Comparison of ENCODE assay signal across 1 cellular context in the genomic region with DNA sequence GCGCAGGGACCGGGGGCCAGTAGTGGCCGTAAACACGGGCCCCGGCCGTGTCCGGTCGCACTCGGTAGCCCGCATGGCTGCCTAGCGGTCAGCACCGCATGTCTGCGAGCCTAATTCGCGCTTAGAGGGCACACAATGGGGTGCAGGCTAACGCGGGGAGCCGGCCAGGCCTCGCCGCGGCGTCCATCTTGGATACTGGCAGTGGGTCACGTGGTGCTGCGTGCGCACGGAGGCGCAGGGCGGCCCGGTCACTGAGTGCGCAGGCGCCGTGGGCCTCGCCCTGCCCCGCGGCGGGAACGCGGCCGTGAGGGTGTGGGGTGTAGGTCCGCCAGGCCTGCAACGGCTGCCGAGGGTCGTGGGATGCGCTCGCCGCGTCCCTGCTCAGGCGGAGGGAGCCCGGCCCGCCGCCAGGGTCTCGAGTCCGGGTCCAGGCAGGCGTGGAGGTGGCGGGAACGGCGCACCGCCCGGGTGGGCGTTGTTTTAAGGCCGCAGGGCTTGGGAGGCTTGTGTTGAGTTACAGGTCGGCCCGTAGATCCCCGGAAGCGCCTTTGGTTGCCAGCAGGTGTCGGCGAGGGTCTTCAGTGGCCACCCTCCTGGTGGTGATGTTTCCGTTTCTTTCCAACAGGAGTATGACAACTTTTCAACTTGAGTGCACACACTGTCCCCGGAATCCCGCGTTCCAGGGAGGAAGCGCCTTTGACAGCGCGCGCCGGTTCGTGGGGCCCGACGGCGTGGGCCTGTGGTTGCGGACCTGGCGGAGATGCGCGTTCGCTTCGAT.
A peak's percentile ranks its signal among the peaks of the same experiment; 100 is the strongest.
TF ChIP-seq lines count a peak whose summit lies in the region.

No MANE protein-coding gene starts in this region.

TF ChIP-seq in GM12878, 131 proteins besides CTCF, POLR2A, EP300 and RAD21 (continued from another document and continues in another):
- TF ChIP-seq, protein P1, sequence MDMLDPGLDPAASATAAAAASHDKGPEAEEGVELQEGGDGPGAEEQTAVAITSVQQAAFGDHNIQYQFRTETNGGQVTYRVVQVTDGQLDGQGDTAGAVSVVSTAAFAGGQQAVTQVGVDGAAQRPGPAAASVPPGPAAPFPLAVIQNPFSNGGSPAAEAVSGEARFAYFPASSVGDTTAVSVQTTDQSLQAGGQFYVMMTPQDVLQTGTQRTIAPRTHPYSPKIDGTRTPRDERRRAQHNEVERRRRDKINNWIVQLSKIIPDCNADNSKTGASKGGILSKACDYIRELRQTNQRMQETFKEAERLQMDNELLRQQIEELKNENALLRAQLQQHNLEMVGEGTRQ (IDR thresholded peaks at IDR 0.05; ENCODE audit: borderline replicate concordance, low read depth, low read length), result peak; percentile 94
- TF ChIP-seq, protein P2, sequence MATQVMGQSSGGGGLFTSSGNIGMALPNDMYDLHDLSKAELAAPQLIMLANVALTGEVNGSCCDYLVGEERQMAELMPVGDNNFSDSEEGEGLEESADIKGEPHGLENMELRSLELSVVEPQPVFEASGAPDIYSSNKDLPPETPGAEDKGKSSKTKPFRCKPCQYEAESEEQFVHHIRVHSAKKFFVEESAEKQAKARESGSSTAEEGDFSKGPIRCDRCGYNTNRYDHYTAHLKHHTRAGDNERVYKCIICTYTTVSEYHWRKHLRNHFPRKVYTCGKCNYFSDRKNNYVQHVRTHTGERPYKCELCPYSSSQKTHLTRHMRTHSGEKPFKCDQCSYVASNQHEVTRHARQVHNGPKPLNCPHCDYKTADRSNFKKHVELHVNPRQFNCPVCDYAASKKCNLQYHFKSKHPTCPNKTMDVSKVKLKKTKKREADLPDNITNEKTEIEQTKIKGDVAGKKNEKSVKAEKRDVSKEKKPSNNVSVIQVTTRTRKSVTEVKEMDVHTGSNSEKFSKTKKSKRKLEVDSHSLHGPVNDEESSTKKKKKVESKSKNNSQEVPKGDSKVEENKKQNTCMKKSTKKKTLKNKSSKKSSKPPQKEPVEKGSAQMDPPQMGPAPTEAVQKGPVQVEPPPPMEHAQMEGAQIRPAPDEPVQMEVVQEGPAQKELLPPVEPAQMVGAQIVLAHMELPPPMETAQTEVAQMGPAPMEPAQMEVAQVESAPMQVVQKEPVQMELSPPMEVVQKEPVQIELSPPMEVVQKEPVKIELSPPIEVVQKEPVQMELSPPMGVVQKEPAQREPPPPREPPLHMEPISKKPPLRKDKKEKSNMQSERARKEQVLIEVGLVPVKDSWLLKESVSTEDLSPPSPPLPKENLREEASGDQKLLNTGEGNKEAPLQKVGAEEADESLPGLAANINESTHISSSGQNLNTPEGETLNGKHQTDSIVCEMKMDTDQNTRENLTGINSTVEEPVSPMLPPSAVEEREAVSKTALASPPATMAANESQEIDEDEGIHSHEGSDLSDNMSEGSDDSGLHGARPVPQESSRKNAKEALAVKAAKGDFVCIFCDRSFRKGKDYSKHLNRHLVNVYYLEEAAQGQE (IDR thresholded peaks at IDR 0.05; ENCODE audit: low read depth, low read length), result no peak
- TF ChIP-seq KLF5 (IDR thresholded peaks at IDR 0.05; ENCODE audit: partially characterized antibody) (peak; percentile 92), SMAD1 (IDR thresholded peaks at IDR 0.05; ENCODE audit: low read depth, partially characterized antibody) (no peak), EED (IDR thresholded peaks at IDR 0.05; ENCODE audit: low read depth) (no peak), PAX5 (IDR thresholded peaks at IDR 0.05; ENCODE audit: borderline replicate concordance, low read depth, low read length) (peak; percentile 62; the same call in 1 of the 2 replicates), SUPT20H (IDR thresholded peaks at IDR 0.05; ENCODE audit: borderline replicate concordance, control insufficient read depth, low read depth, low read length) (no peak), NR2C2 (IDR thresholded peaks at IDR 0.05; ENCODE audit: borderline replicate concordance, control insufficient read depth, insufficient read length, low read depth) (no peak), SP1 (IDR thresholded peaks at IDR 0.05; ENCODE audit: low read depth, low read length) (no peak), TCF12 (IDR thresholded peaks at IDR 0.05; ENCODE audit: low read depth, low read length) (0 out of 2 replicates have a peak, but pooled peaks have one; percentile 3), JUND (IDR thresholded peaks at IDR 0.05; ENCODE audit: low read depth, low read length) (no peak), STAT3 (IDR thresholded peaks at IDR 0.05; ENCODE audit: low read depth, low read length) (no peak), ZZZ3 (IDR thresholded peaks at IDR 0.05; ENCODE audit: control insufficient read depth, insufficient read length, low read depth) (no peak), BHLHE40 (IDR thresholded peaks at IDR 0.05; ENCODE audit: borderline replicate concordance in 1 of 2, low read depth in 2 of 2, low read length in 1 of 2) (peak in 1 of 2 experiments; percentile 74; a peak in 1 of 4 replicates), ZSCAN29 (IDR thresholded peaks at IDR 0.05) (no peak), MEF2A (IDR thresholded peaks at IDR 0.05; ENCODE audit: insufficient read depth, low read depth, low read length) (no peak), WRNIP1 (IDR thresholded peaks at IDR 0.05; ENCODE audit: borderline replicate concordance, low read depth, low read length) (no peak), RCOR1 (conservative IDR thresholded peaks at IDR 0.05; ENCODE audit: low read depth, low read length) (0 out of 2 replicates have a peak, but pooled peaks have one; percentile 82), RBBP5 (conservative IDR thresholded peaks at IDR 0.05) (no peak)
- TF ChIP-seq, protein P3, sequence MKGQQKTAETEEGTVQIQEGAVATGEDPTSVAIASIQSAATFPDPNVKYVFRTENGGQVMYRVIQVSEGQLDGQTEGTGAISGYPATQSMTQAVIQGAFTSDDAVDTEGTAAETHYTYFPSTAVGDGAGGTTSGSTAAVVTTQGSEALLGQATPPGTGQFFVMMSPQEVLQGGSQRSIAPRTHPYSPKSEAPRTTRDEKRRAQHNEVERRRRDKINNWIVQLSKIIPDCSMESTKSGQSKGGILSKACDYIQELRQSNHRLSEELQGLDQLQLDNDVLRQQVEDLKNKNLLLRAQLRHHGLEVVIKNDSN (IDR thresholded peaks at IDR 0.05; ENCODE audit: borderline replicate concordance, extremely low read length, insufficient read depth, low read depth, low read length), result peak; percentile 99
- TF ChIP-seq, protein P4, sequence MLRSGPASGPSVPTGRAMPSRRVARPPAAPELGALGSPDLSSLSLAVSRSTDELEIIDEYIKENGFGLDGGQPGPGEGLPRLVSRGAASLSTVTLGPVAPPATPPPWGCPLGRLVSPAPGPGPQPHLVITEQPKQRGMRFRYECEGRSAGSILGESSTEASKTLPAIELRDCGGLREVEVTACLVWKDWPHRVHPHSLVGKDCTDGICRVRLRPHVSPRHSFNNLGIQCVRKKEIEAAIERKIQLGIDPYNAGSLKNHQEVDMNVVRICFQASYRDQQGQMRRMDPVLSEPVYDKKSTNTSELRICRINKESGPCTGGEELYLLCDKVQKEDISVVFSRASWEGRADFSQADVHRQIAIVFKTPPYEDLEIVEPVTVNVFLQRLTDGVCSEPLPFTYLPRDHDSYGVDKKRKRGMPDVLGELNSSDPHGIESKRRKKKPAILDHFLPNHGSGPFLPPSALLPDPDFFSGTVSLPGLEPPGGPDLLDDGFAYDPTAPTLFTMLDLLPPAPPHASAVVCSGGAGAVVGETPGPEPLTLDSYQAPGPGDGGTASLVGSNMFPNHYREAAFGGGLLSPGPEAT (IDR thresholded peaks at IDR 0.05; ENCODE audit: low read depth), result peak; percentile 91
- TF ChIP-seq, protein P5, sequence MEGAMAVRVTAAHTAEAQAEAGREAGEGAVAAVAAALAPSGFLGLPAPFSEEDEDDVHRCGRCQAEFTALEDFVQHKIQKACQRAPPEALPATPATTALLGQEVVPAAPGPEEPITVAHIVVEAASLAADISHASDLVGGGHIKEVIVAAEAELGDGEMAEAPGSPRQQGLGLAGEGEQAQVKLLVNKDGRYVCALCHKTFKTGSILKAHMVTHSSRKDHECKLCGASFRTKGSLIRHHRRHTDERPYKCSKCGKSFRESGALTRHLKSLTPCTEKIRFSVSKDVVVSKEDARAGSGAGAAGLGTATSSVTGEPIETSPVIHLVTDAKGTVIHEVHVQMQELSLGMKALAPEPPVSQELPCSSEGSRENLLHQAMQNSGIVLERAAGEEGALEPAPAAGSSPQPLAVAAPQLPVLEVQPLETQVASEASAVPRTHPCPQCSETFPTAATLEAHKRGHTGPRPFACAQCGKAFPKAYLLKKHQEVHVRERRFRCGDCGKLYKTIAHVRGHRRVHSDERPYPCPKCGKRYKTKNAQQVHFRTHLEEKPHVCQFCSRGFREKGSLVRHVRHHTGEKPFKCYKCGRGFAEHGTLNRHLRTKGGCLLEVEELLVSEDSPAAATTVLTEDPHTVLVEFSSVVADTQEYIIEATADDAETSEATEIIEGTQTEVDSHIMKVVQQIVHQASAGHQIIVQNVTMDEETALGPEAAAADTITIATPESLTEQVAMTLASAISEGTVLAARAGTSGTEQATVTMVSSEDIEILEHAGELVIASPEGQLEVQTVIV (IDR thresholded peaks at IDR 0.05; ENCODE audit: borderline replicate concordance, partially characterized antibody), result peak; percentile 33
- TF ChIP-seq, protein P6, sequence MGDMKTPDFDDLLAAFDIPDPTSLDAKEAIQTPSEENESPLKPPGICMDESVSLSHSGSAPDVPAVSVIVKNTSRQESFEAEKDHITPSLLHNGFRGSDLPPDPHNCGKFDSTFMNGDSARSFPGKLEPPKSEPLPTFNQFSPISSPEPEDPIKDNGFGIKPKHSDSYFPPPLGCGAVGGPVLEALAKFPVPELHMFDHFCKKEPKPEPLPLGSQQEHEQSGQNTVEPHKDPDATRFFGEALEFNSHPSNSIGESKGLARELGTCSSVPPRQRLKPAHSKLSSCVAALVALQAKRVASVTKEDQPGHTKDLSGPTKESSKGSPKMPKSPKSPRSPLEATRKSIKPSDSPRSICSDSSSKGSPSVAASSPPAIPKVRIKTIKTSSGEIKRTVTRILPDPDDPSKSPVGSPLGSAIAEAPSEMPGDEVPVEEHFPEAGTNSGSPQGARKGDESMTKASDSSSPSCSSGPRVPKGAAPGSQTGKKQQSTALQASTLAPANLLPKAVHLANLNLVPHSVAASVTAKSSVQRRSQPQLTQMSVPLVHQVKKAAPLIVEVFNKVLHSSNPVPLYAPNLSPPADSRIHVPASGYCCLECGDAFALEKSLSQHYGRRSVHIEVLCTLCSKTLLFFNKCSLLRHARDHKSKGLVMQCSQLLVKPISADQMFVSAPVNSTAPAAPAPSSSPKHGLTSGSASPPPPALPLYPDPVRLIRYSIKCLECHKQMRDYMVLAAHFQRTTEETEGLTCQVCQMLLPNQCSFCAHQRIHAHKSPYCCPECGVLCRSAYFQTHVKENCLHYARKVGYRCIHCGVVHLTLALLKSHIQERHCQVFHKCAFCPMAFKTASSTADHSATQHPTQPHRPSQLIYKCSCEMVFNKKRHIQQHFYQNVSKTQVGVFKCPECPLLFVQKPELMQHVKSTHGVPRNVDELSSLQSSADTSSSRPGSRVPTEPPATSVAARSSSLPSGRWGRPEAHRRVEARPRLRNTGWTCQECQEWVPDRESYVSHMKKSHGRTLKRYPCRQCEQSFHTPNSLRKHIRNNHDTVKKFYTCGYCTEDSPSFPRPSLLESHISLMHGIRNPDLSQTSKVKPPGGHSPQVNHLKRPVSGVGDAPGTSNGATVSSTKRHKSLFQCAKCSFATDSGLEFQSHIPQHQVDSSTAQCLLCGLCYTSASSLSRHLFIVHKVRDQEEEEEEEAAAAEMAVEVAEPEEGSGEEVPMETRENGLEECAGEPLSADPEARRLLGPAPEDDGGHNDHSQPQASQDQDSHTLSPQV (IDR thresholded peaks at IDR 0.05), result no peak
- TF ChIP-seq, protein P7, sequence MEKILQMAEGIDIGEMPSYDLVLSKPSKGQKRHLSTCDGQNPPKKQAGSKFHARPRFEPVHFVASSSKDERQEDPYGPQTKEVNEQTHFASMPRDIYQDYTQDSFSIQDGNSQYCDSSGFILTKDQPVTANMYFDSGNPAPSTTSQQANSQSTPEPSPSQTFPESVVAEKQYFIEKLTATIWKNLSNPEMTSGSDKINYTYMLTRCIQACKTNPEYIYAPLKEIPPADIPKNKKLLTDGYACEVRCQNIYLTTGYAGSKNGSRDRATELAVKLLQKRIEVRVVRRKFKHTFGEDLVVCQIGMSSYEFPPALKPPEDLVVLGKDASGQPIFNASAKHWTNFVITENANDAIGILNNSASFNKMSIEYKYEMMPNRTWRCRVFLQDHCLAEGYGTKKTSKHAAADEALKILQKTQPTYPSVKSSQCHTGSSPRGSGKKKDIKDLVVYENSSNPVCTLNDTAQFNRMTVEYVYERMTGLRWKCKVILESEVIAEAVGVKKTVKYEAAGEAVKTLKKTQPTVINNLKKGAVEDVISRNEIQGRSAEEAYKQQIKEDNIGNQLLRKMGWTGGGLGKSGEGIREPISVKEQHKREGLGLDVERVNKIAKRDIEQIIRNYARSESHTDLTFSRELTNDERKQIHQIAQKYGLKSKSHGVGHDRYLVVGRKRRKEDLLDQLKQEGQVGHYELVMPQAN (conservative IDR thresholded peaks at IDR 0.05), result peak; percentile 49; the same call in 1 of the 2 replicates
- TF ChIP-seq, protein P8, sequence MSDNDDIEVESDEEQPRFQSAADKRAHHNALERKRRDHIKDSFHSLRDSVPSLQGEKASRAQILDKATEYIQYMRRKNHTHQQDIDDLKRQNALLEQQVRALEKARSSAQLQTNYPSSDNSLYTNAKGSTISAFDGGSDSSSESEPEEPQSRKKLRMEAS (IDR thresholded peaks at IDR 0.05; ENCODE audit: low read depth, low read length), result peak; percentile 94
- TF ChIP-seq, protein P9, sequence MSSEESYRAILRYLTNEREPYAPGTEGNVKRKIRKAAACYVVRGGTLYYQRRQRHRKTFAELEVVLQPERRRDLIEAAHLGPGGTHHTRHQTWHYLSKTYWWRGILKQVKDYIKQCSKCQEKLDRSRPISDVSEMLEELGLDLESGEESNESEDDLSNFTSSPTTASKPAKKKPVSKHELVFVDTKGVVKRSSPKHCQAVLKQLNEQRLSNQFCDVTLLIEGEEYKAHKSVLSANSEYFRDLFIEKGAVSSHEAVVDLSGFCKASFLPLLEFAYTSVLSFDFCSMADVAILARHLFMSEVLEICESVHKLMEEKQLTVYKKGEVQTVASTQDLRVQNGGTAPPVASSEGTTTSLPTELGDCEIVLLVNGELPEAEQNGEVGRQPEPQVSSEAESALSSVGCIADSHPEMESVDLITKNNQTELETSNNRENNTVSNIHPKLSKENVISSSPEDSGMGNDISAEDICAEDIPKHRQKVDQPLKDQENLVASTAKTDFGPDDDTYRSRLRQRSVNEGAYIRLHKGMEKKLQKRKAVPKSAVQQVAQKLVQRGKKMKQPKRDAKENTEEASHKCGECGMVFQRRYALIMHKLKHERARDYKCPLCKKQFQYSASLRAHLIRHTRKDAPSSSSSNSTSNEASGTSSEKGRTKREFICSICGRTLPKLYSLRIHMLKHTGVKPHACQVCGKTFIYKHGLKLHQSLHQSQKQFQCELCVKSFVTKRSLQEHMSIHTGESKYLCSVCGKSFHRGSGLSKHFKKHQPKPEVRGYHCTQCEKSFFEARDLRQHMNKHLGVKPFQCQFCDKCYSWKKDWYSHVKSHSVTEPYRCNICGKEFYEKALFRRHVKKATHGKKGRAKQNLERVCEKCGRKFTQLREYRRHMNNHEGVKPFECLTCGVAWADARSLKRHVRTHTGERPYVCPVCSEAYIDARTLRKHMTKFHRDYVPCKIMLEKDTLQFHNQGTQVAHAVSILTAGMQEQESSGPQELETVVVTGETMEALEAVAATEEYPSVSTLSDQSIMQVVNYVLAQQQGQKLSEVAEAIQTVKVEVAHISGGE (CRISPR knock-in tag; IDR thresholded peaks at IDR 0.05), result no peak
- TF ChIP-seq, protein P10, sequence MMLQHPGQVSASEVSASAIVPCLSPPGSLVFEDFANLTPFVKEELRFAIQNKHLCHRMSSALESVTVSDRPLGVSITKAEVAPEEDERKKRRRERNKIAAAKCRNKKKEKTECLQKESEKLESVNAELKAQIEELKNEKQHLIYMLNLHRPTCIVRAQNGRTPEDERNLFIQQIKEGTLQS (IDR thresholded peaks at IDR 0.05; ENCODE audit: borderline replicate concordance, extremely low read depth, low read depth, low read length), result peak; percentile 87; the same call in 1 of the 2 replicates
